In genomic region chrX:71885099-71885498, GRCh38 we compare ENCODE assay signal across 10 cellular contexts. TPM values are rescaled to one million over a fixed set of nuclear protein-coding genes. Genes with fewer than 3 reads are reported as not detected.
"Had no signal": no experiment of that assay in that cellular context is flagged by ENCODE, and none has a peak within 500 bp of the region (broad histone marks: within the 10 kb centered on the region; RNA-seq: fewer than 3 reads in every experiment).

No MANE protein-coding gene starts in this region.

- FAIRE-seq: H1, H54, K562 had no signal

- DNase-seq: H9, HCEC 1CT, HFFc6, IMR-90, KG1 had no signal

- ATAC-seq: GM23338, K562 had no signal

- H3K4me3 ChIP-seq: GM23338, K562 had no signal

RNA-seq across cellular contexts. Expression of gene NHSL2, which starts 25.5 kb away (rescaled TPM):
- total RNA-seq: HT-29 had no signal
- polyA plus RNA-seq: K562 had no signal
